In the genomic region with DNA sequence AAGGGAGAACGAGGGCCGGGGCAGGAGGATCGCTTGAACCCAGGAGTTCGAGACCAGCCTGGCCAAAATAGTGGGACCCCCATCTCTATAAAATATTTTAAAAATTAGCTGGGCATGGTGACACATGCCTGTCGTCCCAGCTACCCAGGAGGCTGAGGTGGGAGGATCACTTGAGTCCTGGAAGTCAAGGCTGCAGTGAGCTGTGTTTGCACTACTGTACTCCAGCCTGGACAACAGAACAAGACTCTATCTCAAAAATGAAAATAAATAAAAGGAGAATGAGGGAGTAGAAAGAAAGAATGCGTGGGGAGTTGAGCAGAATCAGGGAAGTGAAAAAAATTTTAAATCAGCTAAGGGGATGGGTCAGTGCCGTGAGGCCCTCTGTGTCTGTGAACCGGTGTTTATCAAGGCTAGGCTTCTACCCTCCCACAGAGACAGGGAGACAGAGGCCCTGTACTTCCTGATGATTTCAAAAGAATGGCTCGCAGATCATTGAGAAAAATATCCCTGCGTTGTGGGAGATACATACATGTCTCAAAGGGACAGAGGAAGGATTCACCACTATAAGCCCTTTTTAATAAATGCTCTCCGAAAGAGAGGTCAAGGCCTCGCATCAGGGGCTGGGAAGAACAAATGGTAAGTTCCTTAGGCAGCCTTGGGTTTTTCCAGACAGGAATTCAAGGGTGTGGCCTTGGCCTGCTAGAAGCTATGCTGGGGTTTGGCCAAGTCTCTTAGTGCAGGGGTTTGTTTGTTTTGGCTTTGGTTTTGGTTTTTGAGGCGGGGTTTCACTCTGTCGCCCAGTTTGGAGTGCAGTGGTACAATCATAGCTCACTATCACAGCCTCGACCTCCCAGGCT, we compare ENCODE assay signal across 9 cellular contexts. TPM values are rescaled to one million over a fixed set of nuclear protein-coding genes. Genes with fewer than 3 reads are reported as not detected.
DNase-seq lines count a peak whose midpoint lies in the region; ATAC-seq and TF ChIP-seq lines count a peak whose summit lies in the region.
"Had no signal": no experiment of that assay in that cellular context is flagged by ENCODE, and none has a peak within 500 bp of the region (broad histone marks: within the 10 kb centered on the region; RNA-seq: fewer than 3 reads in every experiment).

No MANE protein-coding gene starts in this region.

- POLR2A ChIA-PET in CD8-positive, alpha-beta memory T cell (lab: Charles Lee) = no interaction called here
- POLR2A ChIA-PET in CD4-positive, alpha-beta T cell (lab: Charles Lee) = no interaction called here

- H3K4me1 Mint-ChIP-seq in CD8-positive, alpha-beta memory T cell = peaks cover 4 to 6% (median 6%) of the 10 kb centered on the region in 3 donors
- peaks cover 8% of the 10 kb centered on the region for H3K4me1 Mint-ChIP-seq in CD4-positive, alpha-beta T cell (ENCODE audit: low read depth)
- peaks cover under 1% of the 10 kb centered on the region for H3K4me1 Mint-ChIP-seq in stimulated activated effector memory CD8-positive, alpha-beta T cell treated with anti-CD3 and anti-CD28 coated beads, Interleukin-12 subunit alpha, Interleukin-12 subunit beta, amount 100 ng/mL, for 72 hours

- DNase-seq in NCI-H2029 treated with DMSO at 0.1 percent for 48 hours (lab: John Stamatoyannopoulos, UW) (peak; percentile 89), dermis microvascular lymphatic vessel endothelial cell (ENCODE audit: low read depth in 2 of 2) (peak; percentile 48 to 80), mucosa of descending colon (peak in 2 of 3 donors; percentile 23 to 54)
- DNase-seq in CD8-positive, alpha-beta memory T cell = no peak
- DNase-seq in CD4-positive, alpha-beta T cell = no peak
- no peak for DNase-seq in stimulated activated effector memory CD8-positive, alpha-beta T cell treated with anti-CD3 and anti-CD28 coated beads, Interleukin-12 subunit alpha, Interleukin-12 subunit beta, amount 100 ng/mL, for 72 hours (ENCODE audit: low spot score in 2 of 2)
- DNase-seq: activated naive CD4-positive, alpha-beta T cell treated with anti-CD3 and anti-CD28 coated beads, Interleukin-2, amount 50 U/mL, for 16 hours had no signal

- intact Hi-C loops in mucosa of descending colon (cut with DNase I, micrococcal nuclease) = no loop called here
- intact Hi-C loops in CD4-positive, alpha-beta T cell (cut with DNase I, micrococcal nuclease) = no loop called here

- peaks cover 17 to 86% (median 23%) of the 10 kb centered on the region in 3 donors for H3K36me3 Mint-ChIP-seq in CD8-positive, alpha-beta memory T cell
- peaks cover 81% of the 10 kb centered on the region for H3K36me3 Mint-ChIP-seq in CD4-positive, alpha-beta T cell (ENCODE audit: low read depth)
- H3K36me3 Mint-ChIP-seq in stimulated activated effector memory CD8-positive, alpha-beta T cell treated with anti-CD3 and anti-CD28 coated beads, Interleukin-12 subunit alpha, Interleukin-12 subunit beta, amount 100 ng/mL, for 72 hours = peaks cover 57% of the 10 kb centered on the region

- H3K4me3 ChIP-seq in mucosa of descending colon = no peak overlapping the region
- no peak overlapping the region for H3K4me3 ChIP-seq in CD8-positive, alpha-beta memory T cell (ENCODE audit: low read length)

- H3K9me3 ChIP-seq in mucosa of descending colon = no peaks in the 10 kb centered on the region
- H3K9me3 ChIP-seq in CD8-positive, alpha-beta memory T cell (ENCODE audit: low read length) = no peaks in the 10 kb centered on the region
- H3K9me3 ChIP-seq in CD4-positive, alpha-beta T cell (ENCODE audit: control insufficient read depth, low read length) = no peaks in the 10 kb centered on the region

- CTCF ChIA-PET in CD8-positive, alpha-beta memory T cell (lab: Charles Lee) = no interaction called here
- CTCF ChIA-PET in CD4-positive, alpha-beta T cell (lab: Charles Lee) = interaction anchor here (0.6 to 1.2 kb wide), 4 partner anchors 13 to 651 kb away, joined by 3 read pairs; no protein-coding TSS in a partner anchor

- H3K27me3 Mint-ChIP-seq in CD8-positive, alpha-beta memory T cell = no peaks in the 10 kb centered on the region
- no peaks in the 10 kb centered on the region for H3K27me3 Mint-ChIP-seq in CD4-positive, alpha-beta T cell

- H3K27me3 ChIP-seq in CD8-positive, alpha-beta memory T cell (ENCODE audit: insufficient read depth, low read length, poor library complexity, severe bottlenecking) = no peaks in the 10 kb centered on the region
- no peaks in the 10 kb centered on the region for H3K27me3 ChIP-seq in CD4-positive, alpha-beta T cell (ENCODE audit: control insufficient read depth, insufficient read depth, low read length)

- no peak for TF ChIP-seq CTCF in 22Rv1 (IDR thresholded peaks at IDR 0.05)
- no peak for TF ChIP-seq CTCF in mucosa of descending colon (IDR thresholded peaks at IDR 0.05)
- no peak for TF ChIP-seq CTCF in CD4-positive, alpha-beta T cell (IDR thresholded peaks at IDR 0.05)

- no peaks in the 10 kb centered on the region for H3K36me3 ChIP-seq in mucosa of descending colon (ENCODE audit: low read depth)
- peaks cover 25% of the 10 kb centered on the region for H3K36me3 ChIP-seq in CD8-positive, alpha-beta memory T cell (ENCODE audit: insufficient read depth, low read length)

- ATAC-seq in mucosa of descending colon (peak; percentile 73), GM21529 (IDR thresholded peaks at IDR 0.05; ENCODE audit: unreplicated experiment) (no peak)
- ATAC-seq in CD4-positive, alpha-beta T cell (ENCODE audit: poor library complexity) = no peak
- ATAC-seq in stimulated activated effector memory CD8-positive, alpha-beta T cell treated with anti-CD3 and anti-CD28 coated beads, Interleukin-12 subunit alpha, Interleukin-12 subunit beta, amount 100 ng/mL, for 72 hours = no peak

- peak overlapping the region; percentile 32; the same call in 1 of the 2 replicates for H3K27ac ChIP-seq in 22Rv1
- no peak overlapping the region for H3K27ac ChIP-seq in CD8-positive, alpha-beta memory T cell (ENCODE audit: low read depth, low read length)
- H3K27ac ChIP-seq in CD4-positive, alpha-beta T cell (ENCODE audit: low read depth, low read length) = no peak overlapping the region

- H3K9me3 Mint-ChIP-seq in CD8-positive, alpha-beta memory T cell = no peaks in the 10 kb centered on the region
- H3K9me3 Mint-ChIP-seq in CD4-positive, alpha-beta T cell = no peaks in the 10 kb centered on the region
- H3K9me3 Mint-ChIP-seq in stimulated activated effector memory CD8-positive, alpha-beta T cell treated with anti-CD3 and anti-CD28 coated beads, Interleukin-12 subunit alpha, Interleukin-12 subunit beta, amount 100 ng/mL, for 72 hours = no peaks in the 10 kb centered on the region

- H3K4me3 Mint-ChIP-seq in CD8-positive, alpha-beta memory T cell = no peak overlapping the region
- H3K4me3 Mint-ChIP-seq in CD4-positive, alpha-beta T cell = no peak overlapping the region
- H3K4me3 Mint-ChIP-seq in stimulated activated effector memory CD8-positive, alpha-beta T cell treated with anti-CD3 and anti-CD28 coated beads, Interleukin-12 subunit alpha, Interleukin-12 subunit beta, amount 100 ng/mL, for 72 hours = no peak overlapping the region

- H3K27ac Mint-ChIP-seq in CD8-positive, alpha-beta memory T cell = peak overlapping the region in 3 of 8 donors; percentile 24 to 90 (median 37)
- no peak overlapping the region for H3K27ac Mint-ChIP-seq in CD4-positive, alpha-beta T cell
- H3K27ac Mint-ChIP-seq in stimulated activated effector memory CD8-positive, alpha-beta T cell treated with anti-CD3 and anti-CD28 coated beads, Interleukin-12 subunit alpha, Interleukin-12 subunit beta, amount 100 ng/mL, for 72 hours = no peak overlapping the region

- H3K4me1 ChIP-seq in mucosa of descending colon (ENCODE audit: low read depth) = peaks cover 18% of the 10 kb centered on the region
- H3K4me1 ChIP-seq in CD8-positive, alpha-beta memory T cell (ENCODE audit: insufficient read depth, low read length) = no peaks in the 10 kb centered on the region

RNA-seq across cellular contexts. Expression of a gene that starts 20.7 kb away (rescaled TPM):
- total RNA-seq in dermis microvascular lymphatic vessel endothelial cell = 45.8 and 46.7 TPM in 2 replicates
- total RNA-seq in mucosa of descending colon = 100 to 1,000 TPM in 1 of 3 donors, 10 to 100 TPM in 2; 45.3 to 100 (median 77.0) TPM
- 10 to 100 TPM; 23.4 to 25.3 TPM for total RNA-seq in CD8-positive, alpha-beta memory T cell
- 51.4 TPM for polyA plus RNA-seq in CD8-positive, alpha-beta memory T cell
- total RNA-seq in CD4-positive, alpha-beta T cell = 1 to 10 TPM; 7.2 to 9.2 TPM

RNA-seq across cellular contexts. Expression of a gene that starts 37.9 kb away (rescaled TPM):
- 16.4 and 22.3 TPM in 2 replicates for total RNA-seq in dermis microvascular lymphatic vessel endothelial cell
- 10 to 100 TPM; 41.9 to 49.5 (median 43.3) TPM for total RNA-seq in mucosa of descending colon
- 10 to 100 TPM; 31.6 to 34.1 TPM for total RNA-seq in CD8-positive, alpha-beta memory T cell
- 54.6 TPM for polyA plus RNA-seq in CD8-positive, alpha-beta memory T cell
- total RNA-seq in CD4-positive, alpha-beta T cell = 10 to 100 TPM; 20.4 to 26.8 TPM

RNA-seq across cellular contexts. Expression of a gene that starts 57.1 kb away (rescaled TPM):
- total RNA-seq in dermis microvascular lymphatic vessel endothelial cell (8.3 and 8.7 TPM in 2 replicates), mucosa of descending colon (10 to 100 TPM; 11.9 to 20.5 (median 18.2) TPM)
- total RNA-seq in CD8-positive, alpha-beta memory T cell = 10 to 100 TPM; 23.4 to 26.4 TPM
- 85.3 TPM for polyA plus RNA-seq in CD8-positive, alpha-beta memory T cell
- 10 to 100 TPM; 26.6 to 28.2 TPM for total RNA-seq in CD4-positive, alpha-beta T cell

Comparison
In these comparisons a context has a peak if more than half of its experiments do, and no peak if none do; other contexts are left out.
1. DNase-seq: peak in NCI-H2029 treated with DMSO at 0.1 percent for 48 hours (single experiment), dermis microvascular lymphatic vessel endothelial cell (2 of 2) and mucosa of descending colon (2 of 3); none in CD8-positive, alpha-beta memory T cell (0 of 5), CD4-positive, alpha-beta T cell (0 of 10) and stimulated activated effector memory CD8-positive, alpha-beta T cell treated with anti-CD3 and anti-CD28 coated beads, Interleukin-12 subunit alpha, Interleukin-12 subunit beta, amount 100 ng/mL, for 72 hours (0 of 2).